Comparison of ENCODE assay signal across 25 cellular contexts in genomic region chr2:50863856-50864255, GRCh38.
DNase-seq lines count a peak whose midpoint lies in the region; ATAC-seq lines count a peak whose summit lies in the region.
"Had no signal": no experiment of that assay in that cellular context is flagged by ENCODE, and none has a peak within 500 bp of the region (broad histone marks: within the 10 kb centered on the region; RNA-seq: fewer than 3 reads in every experiment).

No MANE protein-coding gene starts in this region.

- peak; percentile 61 to 78 (median 76) for DNase-seq in NCI-H1417 (lab: John Stamatoyannopoulos, UW)
- DNase-seq in NCI-H1417 treated with DMSO at 0.1 percent for 48 hours (lab: John Stamatoyannopoulos, UW), result no peak
- peak; percentile 81 for DNase-seq in NCI-H146 treated with DMSO at 0.1 percent for 48 hours (lab: John Stamatoyannopoulos, UW; ENCODE audit: unreplicated experiment)
- peak; percentile 15 for DNase-seq in NCI-H748 treated with DMSO at 0.1 percent for 48 hours (lab: John Stamatoyannopoulos, UW)
- peak; percentile 50 for DNase-seq in mesendoderm
- DNase-seq in glomerular visceral epithelial cell (ENCODE audit: extremely low spot score), result no peak
- no peak for DNase-seq in NCI-H2227 treated with DMSO at 0.1 percent for 48 hours (lab: John Stamatoyannopoulos, UW)
- DNase-seq: activated CD4-positive, alpha-beta T cell treated with anti-CD3 and anti-CD28 coated beads, Interleukin-2, amount 50 U/mL, for 4 hours; activated CD4-positive, CD25-positive, alpha-beta regulatory T cell; activated naive CD4-positive, alpha-beta T cell treated with anti-CD3 and anti-CD28 coated beads, Interleukin-2, amount 50 U/mL, for 16 hours; AML-193; CD4-positive, alpha-beta memory T cell; effector memory CD8-positive, alpha-beta T cell; left ventricle myocardium superior; natural killer cell; T-helper 9 cell had no signal

- no peaks in the 10 kb centered on the region for H3K36me3 ChIP-seq in mesendoderm (ENCODE audit: control insufficient read depth, insufficient read depth, low read length)
- H3K36me3 ChIP-seq: cardiac muscle cell, right atrium auricular region, suprapubic skin had no signal

- H3K9ac ChIP-seq in mesendoderm (ENCODE audit: low read length), result no peak overlapping the region
- H3K9ac ChIP-seq: KMS-11, parathyroid adenoma had no signal

- H3K79me2 ChIP-seq in mesendoderm (ENCODE audit: control insufficient read depth, insufficient read depth, low read length), result no peaks in the 10 kb centered on the region
- H3K79me2 ChIP-seq: parathyroid adenoma had no signal

- H2BK15ac ChIP-seq in mesendoderm (replicated peaks; ENCODE audit: low read depth), result no peak overlapping the region

- no peak overlapping the region for H3K23ac ChIP-seq in mesendoderm (ENCODE audit: low read length)

- H3K4ac ChIP-seq in mesendoderm (ENCODE audit: low read depth, low read length), result no peak overlapping the region

- peak overlapping the region; percentile 28 for H3K18ac ChIP-seq in mesendoderm (ENCODE audit: low read length)

- no CpG with 5 or more reads among the region's 2 CpGs for WGBS in mesendoderm (ENCODE audit: extremely low coverage, insufficient coverage, low lambda C conversion rate)

- H3K4me3 ChIP-seq in mesendoderm (ENCODE audit: low read length), result no peak overlapping the region
- H3K4me3 ChIP-seq: cardiac muscle cell, coronary artery, right atrium auricular region, suprapubic skin had no signal

- peaks cover 5% of the 10 kb centered on the region for H3K4me1 ChIP-seq in mesendoderm (ENCODE audit: control insufficient read depth, low read depth, low read length)
- H3K4me1 ChIP-seq: parathyroid adenoma, right atrium auricular region, suprapubic skin had no signal

- H3K79me1 ChIP-seq in mesendoderm (ENCODE audit: low read length), result no peaks in the 10 kb centered on the region

- H3K27me3 ChIP-seq in mesendoderm (ENCODE audit: insufficient read depth, low read length, poor library complexity), result no peaks in the 10 kb centered on the region
- H3K27me3 ChIP-seq: cardiac muscle cell, right atrium auricular region, suprapubic skin had no signal

- H3K56ac ChIP-seq in mesendoderm (ENCODE audit: low read length), result no peak overlapping the region

- H4K5ac ChIP-seq in mesendoderm (ENCODE audit: low read length), result no peak overlapping the region

- ATAC-seq in HG03457 (IDR thresholded peaks at IDR 0.05; ENCODE audit: unreplicated experiment), result no peak
- ATAC-seq: effector memory CD8-positive, alpha-beta T cell; esophagus mucosa; left ventricle myocardium superior; natural killer cell; stimulated activated effector memory CD8-positive, alpha-beta T cell treated with anti-CD3 and anti-CD28 coated beads, Interleukin-12 subunit alpha, Interleukin-12 subunit beta, amount 100 ng/mL, for 72 hours had no signal

- H2BK120ac ChIP-seq in mesendoderm (ENCODE audit: low read depth, low read length), result no peak overlapping the region

- H2BK5ac ChIP-seq in mesendoderm (ENCODE audit: low read length), result peak overlapping the region; percentile 55

- H4K8ac ChIP-seq in mesendoderm (ENCODE audit: low read depth, low read length), result no peak overlapping the region

- H3K27ac ChIP-seq in mesendoderm (ENCODE audit: low read depth, low read length), result peak overlapping the region; percentile 17
- H3K27ac ChIP-seq: cardiac muscle cell, coronary artery, KMS-11, parathyroid adenoma, right atrium auricular region, suprapubic skin had no signal

- H2AK5ac ChIP-seq in mesendoderm (ENCODE audit: low read length), result no peak overlapping the region

- no peak overlapping the region for H3K4me2 ChIP-seq in mesendoderm (ENCODE audit: low read length)
- H3K4me2 ChIP-seq: KMS-11 had no signal

Comparison
In these comparisons a context has a peak if more than half of its experiments do, and no peak if none do; other contexts are left out.
1. DNase-seq: peak in NCI-H1417 (3 of 3), NCI-H146 treated with DMSO at 0.1 percent for 48 hours (single experiment), NCI-H748 treated with DMSO at 0.1 percent for 48 hours (single experiment) and mesendoderm (single experiment); none in NCI-H1417 treated with DMSO at 0.1 percent for 48 hours (single experiment), glomerular visceral epithelial cell (single experiment) and NCI-H2227 treated with DMSO at 0.1 percent for 48 hours (single experiment).